8 cellular contexts compared by ENCODE assay signal in the genomic region with DNA sequence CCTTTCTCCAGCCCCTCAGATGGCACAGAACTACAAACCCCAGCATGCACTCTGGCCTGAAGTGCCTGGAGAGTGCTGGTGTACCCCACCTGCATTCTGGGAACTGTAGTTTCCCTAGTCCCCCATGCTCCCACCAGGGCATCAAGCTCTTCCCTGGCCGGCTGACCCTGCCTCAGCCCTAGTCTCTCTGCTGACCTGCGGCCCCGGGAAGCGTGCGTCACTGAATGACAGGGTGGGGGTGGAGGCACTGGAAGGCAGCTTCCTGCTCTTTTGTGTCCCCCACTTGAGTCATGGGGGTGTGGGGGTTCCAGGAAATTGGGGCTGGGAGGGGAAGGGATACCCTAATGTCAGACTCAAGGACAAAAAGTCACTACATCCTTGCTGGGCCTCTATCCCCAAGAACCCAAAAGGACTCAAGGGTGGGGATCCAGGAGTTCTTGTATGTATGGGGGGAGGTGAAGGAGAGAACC. TPM values are rescaled to one million over a fixed set of nuclear protein-coding genes. Genes with fewer than 3 reads are reported as not detected.
A peak's percentile ranks its signal among the peaks of the same experiment; 100 is the strongest.
DNase-seq lines count a peak whose midpoint lies in the region; ATAC-seq and TF ChIP-seq lines count a peak whose summit lies in the region.

No MANE protein-coding gene starts in this region.

- H3K27me3 Mint-ChIP-seq in endodermal cell (ENCODE audit: insufficient read depth), result peaks cover 30% of the 10 kb centered on the region

- H3K4me1 Mint-ChIP-seq in endodermal cell, result peaks cover 6% of the 10 kb centered on the region

- no peak for TF ChIP-seq CTCF in endodermal cell (conservative IDR thresholded peaks at IDR 0.05)
- no peak for TF ChIP-seq CTCF in GM20000 (IDR thresholded peaks at IDR 0.05; ENCODE audit: extremely low read depth, missing control alignments)

- no peaks in the 10 kb centered on the region for H3K9me3 ChIP-seq in endodermal cell (ENCODE audit: control insufficient read depth, low read length)

- H3K36me3 ChIP-seq in endodermal cell (ENCODE audit: control insufficient read depth, insufficient read depth, low read length), result no peaks in the 10 kb centered on the region

- no peaks in the 10 kb centered on the region for H3K36me3 Mint-ChIP-seq in endodermal cell (ENCODE audit: low read depth)

- H3K4me1 ChIP-seq in endodermal cell (ENCODE audit: control insufficient read depth, insufficient read depth, low read length), result peaks cover 6% of the 10 kb centered on the region

- no peak overlapping the region for H3K4me3 Mint-ChIP-seq in endodermal cell

- H3K27ac ChIP-seq in endodermal cell (ENCODE audit: low read depth, low read length), result peak overlapping the region; percentile 11

- ATAC-seq in sciatic nerve, result peak; percentile 50

- intact Hi-C loops in sciatic nerve (cut with DNase I), result no loop called here

- peaks cover 21% of the 10 kb centered on the region for H3K9me3 Mint-ChIP-seq in endodermal cell

- H3K9ac ChIP-seq in endodermal cell (ENCODE audit: extremely low read depth, low read length, poor library complexity, severe bottlenecking), result no peak overlapping the region

- no peak overlapping the region for H3K27ac Mint-ChIP-seq in endodermal cell

- no peak overlapping the region for H3K4me3 ChIP-seq in endodermal cell (ENCODE audit: low read length)

- H3K27me3 ChIP-seq in endodermal cell (ENCODE audit: control insufficient read depth, insufficient read depth, low read length, poor library complexity, severe bottlenecking), result peaks cover 1% of the 10 kb centered on the region

- 34% methylated on average over 5 of the region's 5 CpGs; no CpG with 5 or more reads in 1 of the 2 experiments for WGBS in endodermal cell (ENCODE audit: insufficient coverage in 1 of 2, insufficient read length in 1 of 2), 2 experiments

- peak; percentile 20 to 36 for DNase-seq in NCI-H524 (lab: John Stamatoyannopoulos, UW)
- no peak for DNase-seq in NCI-H524 treated with DMSO at 0.1 percent for 48 hours (lab: John Stamatoyannopoulos, UW)
- DNase-seq in NAMALWA (ENCODE audit: low spot score), result peak; percentile 74
- DNase-seq in endodermal cell, result peak; percentile 92
- DNase-seq in sciatic nerve (ENCODE audit: low spot score), result no peak
- DNase-seq in GM20000 (ENCODE audit: low spot score), result no peak
- no peak for DNase-seq in NCI-H1436 (lab: John Stamatoyannopoulos, UW)
- no peak for DNase-seq in NCI-H1694 (lab: John Stamatoyannopoulos, UW)

RNA-seq across cellular contexts. Expression of a gene that starts 2.1 kb away (rescaled TPM):
- total RNA-seq in endodermal cell, result 1 to 10 TPM; 2.3 to 9.1 TPM
- polyA plus RNA-seq in endodermal cell (2013, experiment 1 of 2), result 4.0 TPM
- polyA plus RNA-seq in endodermal cell (2013, experiment 2 of 2), result 4.1 TPM
- total RNA-seq in sciatic nerve, result 26.6 TPM

RNA-seq across cellular contexts. Expression of a gene that starts 14.7 kb away (rescaled TPM):
- 1 to 10 TPM; 1.1 to 1.9 TPM for total RNA-seq in endodermal cell
- 19.3 TPM for polyA plus RNA-seq in endodermal cell (2013, experiment 1 of 2)
- polyA plus RNA-seq in endodermal cell (2013, experiment 2 of 2), result 17.8 TPM
- 3.2 TPM for total RNA-seq in sciatic nerve

RNA-seq across cellular contexts. Expression of a gene that starts 31.4 kb away (rescaled TPM):
- 1 to 10 TPM; 2.0 to 3.0 TPM for total RNA-seq in endodermal cell
- 4.3 TPM for polyA plus RNA-seq in endodermal cell (2013, experiment 1 of 2)
- 4.0 TPM for polyA plus RNA-seq in endodermal cell (2013, experiment 2 of 2)
- total RNA-seq in sciatic nerve, result 0.67 TPM

RNA-seq across cellular contexts. Expression of a gene that starts 35.4 kb away (rescaled TPM):
- 10 to 100 TPM; 35.9 to 37.2 TPM for total RNA-seq in endodermal cell
- polyA plus RNA-seq in endodermal cell (2013, experiment 1 of 2), result 27.6 TPM
- polyA plus RNA-seq in endodermal cell (2013, experiment 2 of 2), result 25.8 TPM
- total RNA-seq in sciatic nerve, result 32.8 TPM

RNA-seq across cellular contexts. Expression of a gene that starts 55.5 kb away (rescaled TPM):
- total RNA-seq in endodermal cell (1 to 10 TPM; 2.5 to 3.0 TPM), sciatic nerve (4.7 TPM)
- 5.1 TPM for polyA plus RNA-seq in endodermal cell (2013, experiment 1 of 2)
- 4.0 TPM for polyA plus RNA-seq in endodermal cell (2013, experiment 2 of 2)

Comparison
In these comparisons a context has a peak if more than half of its experiments do, and no peak if none do; other contexts are left out.
1. DNase-seq: peak in NCI-H524 (2 of 2), NAMALWA (single experiment) and endodermal cell (single experiment); none in NCI-H524 treated with DMSO at 0.1 percent for 48 hours (single experiment), sciatic nerve (single experiment), GM20000 (single experiment), NCI-H1436 (single experiment) and NCI-H1694 (single experiment).